8 cellular contexts compared by ENCODE assay signal in genomic region chr7:104208421-104208780, GRCh38. TPM values are rescaled to one million over a fixed set of nuclear protein-coding genes. Genes with fewer than 3 reads are reported as not detected.
DNase-seq lines count a peak whose midpoint lies in the region; ATAC-seq and TF ChIP-seq lines count a peak whose summit lies in the region.

No MANE protein-coding gene starts in this region.

- H3K9me3 ChIP-seq in body of pancreas: no peaks in the 10 kb centered on the region
- H3K9me3 ChIP-seq in lower lobe of right lung: no peaks in the 10 kb centered on the region
- H3K9me3 ChIP-seq in upper lobe of right lung: no peaks in the 10 kb centered on the region

- no peak for ATAC-seq in body of pancreas
- ATAC-seq in lower lobe of right lung: peak; percentile 2 to 6
- ATAC-seq in upper lobe of right lung: no peak
- ATAC-seq in HG03025 (IDR thresholded peaks at IDR 0.05; ENCODE audit: low FRiP score, unreplicated experiment): no peak

- peaks cover 27% of the 10 kb centered on the region for H3K27me3 Mint-ChIP-seq in activated T-cell treated with anti-CD3 and anti-CD28 coated beads, Interleukin-2, amount 50 U/mL, for 24 hours

- H3K27ac ChIP-seq in body of pancreas (peak overlapping the region; percentile 33 to 77 (median 60)), lower lobe of right lung (peak overlapping the region; percentile 81), upper lobe of right lung (peak overlapping the region; percentile 85)

- H3K4me3 Mint-ChIP-seq in activated T-cell treated with anti-CD3 and anti-CD28 coated beads, Interleukin-2, amount 50 U/mL, for 24 hours: peak overlapping the region; percentile 89

- intact Hi-C loops in body of pancreas (cut with DNase I): no loop called here
- intact Hi-C loops in lower lobe of right lung (cut with DNase I): no loop called here
- intact Hi-C loops in upper lobe of right lung (cut with DNase I): no loop called here

- 32 to 38% methylated on average over 7 of the region's 7 CpGs for WGBS in body of pancreas, 2 donors

- TF ChIP-seq POLR2A in body of pancreas (IDR thresholded peaks at IDR 0.05): no peak

- peak overlapping the region in 1 of 2 donors; percentile 35 for H3K4me3 ChIP-seq in body of pancreas
- H3K4me3 ChIP-seq in lower lobe of right lung: peak overlapping the region; percentile 70
- peak overlapping the region; percentile 89 for H3K4me3 ChIP-seq in upper lobe of right lung

- H3K36me3 ChIP-seq in body of pancreas (replicated peaks in 1 of 2; ENCODE audit: insufficient read depth in 1 of 2, low read depth in 2 of 2) (peaks cover 0 to under 1% of the 10 kb centered on the region in 2 donors), lower lobe of right lung (peaks cover 2% of the 10 kb centered on the region), upper lobe of right lung (peaks cover 5% of the 10 kb centered on the region)

- H3K9me3 Mint-ChIP-seq in activated T-cell treated with anti-CD3 and anti-CD28 coated beads, Interleukin-2, amount 50 U/mL, for 24 hours: no peaks in the 10 kb centered on the region

- peaks cover 37% of the 10 kb centered on the region for H3K36me3 Mint-ChIP-seq in activated T-cell treated with anti-CD3 and anti-CD28 coated beads, Interleukin-2, amount 50 U/mL, for 24 hours (ENCODE audit: low read depth)

- H3K4me1 Mint-ChIP-seq in activated T-cell treated with anti-CD3 and anti-CD28 coated beads, Interleukin-2, amount 50 U/mL, for 24 hours (ENCODE audit: low read depth): peaks cover 34% of the 10 kb centered on the region

- DNase-seq in activated T-cell treated with anti-CD3 and anti-CD28 coated beads, Interleukin-2, amount 50 U/mL, for 24 hours: no peak
- no peak for DNase-seq in activated T-cell treated with anti-CD3 and anti-CD28 coated beads for 4 hours
- DNase-seq in body of pancreas: no peak
- DNase-seq in lower lobe of right lung: no peak
- no peak for DNase-seq in upper lobe of right lung
- DNase-seq in KBM-7: no peak
- no peak for DNase-seq in mucosa of gallbladder (ENCODE audit: low spot score)

- TF ChIP-seq CTCF in body of pancreas (IDR thresholded peaks at IDR 0.05): no peak
- TF ChIP-seq CTCF in lower lobe of right lung (IDR thresholded peaks at IDR 0.05): no peak
- no peak for TF ChIP-seq CTCF in upper lobe of right lung (IDR thresholded peaks at IDR 0.05)

- peak overlapping the region; percentile 95 for H3K27ac Mint-ChIP-seq in activated T-cell treated with anti-CD3 and anti-CD28 coated beads, Interleukin-2, amount 50 U/mL, for 24 hours

- H3K4me1 ChIP-seq in body of pancreas (peaks cover 23% of the 10 kb centered on the region), lower lobe of right lung (peaks cover 23% of the 10 kb centered on the region), upper lobe of right lung (peaks cover 15% of the 10 kb centered on the region)

- in situ Hi-C loops in KBM-7 (cut with MboI; ENCODE audit: low pct_unique_long_range_greater_than_20kb, low sequenced_read_pairs): no loop called here

- H3K27me3 ChIP-seq in body of pancreas (no peaks in the 10 kb centered on the region), lower lobe of right lung (ENCODE audit: low read depth) (no peaks in the 10 kb centered on the region), upper lobe of right lung (no peaks in the 10 kb centered on the region)

RNA-seq across cellular contexts. Expression of gene ORC5, which starts 0.6 kb away (rescaled TPM):
- total RNA-seq in body of pancreas: 10 to 100 TPM; 12.9 to 17.6 TPM
- total RNA-seq in lower lobe of right lung: 16.0 TPM
- 13.6 TPM for total RNA-seq in upper lobe of right lung
- 15.9 TPM for total RNA-seq in mucosa of gallbladder

Comparison
In these comparisons a context has a peak if more than half of its experiments do, and no peak if none do; other contexts are left out.
1. ATAC-seq: peak in lower lobe of right lung (2 of 2); none in body of pancreas (single experiment), upper lobe of right lung (single experiment) and HG03025 (single experiment).
2. Peak in every context shown above with its lines, with median percentiles within 50 percentile points of each other: H3K27ac ChIP-seq.